Comparison of ENCODE assay signal across 11 cellular contexts in genomic region chr1:35559317-35559944, GRCh38. TPM values are rescaled to one million over a fixed set of nuclear protein-coding genes. Genes with fewer than 3 reads are reported as not detected.
A peak's percentile ranks its signal among the peaks of the same experiment; 100 is the strongest.
DNase-seq lines count a peak whose midpoint lies in the region; ATAC-seq and TF ChIP-seq lines count a peak whose summit lies in the region.
"Had no signal": no experiment of that assay in that cellular context is flagged by ENCODE, and none has a peak within 500 bp of the region (broad histone marks: within the 10 kb centered on the region; RNA-seq: fewer than 3 reads in every experiment).

No MANE protein-coding gene starts in this region.

- H3K36me3 ChIP-seq in vagina (no peaks in the 10 kb centered on the region), adrenal gland (replicated peaks in 1 of 2) (peaks cover 0 to 21% of the 10 kb centered on the region in 2 donors)

- H3K4me1 Mint-ChIP-seq in activated naive CD8-positive, alpha-beta T cell treated with anti-CD3 and anti-CD28 coated beads, Interleukin-2, amount 10 ng/mL, durations not matched to agents 7 days and 5 days = peaks cover 33% of the 10 kb centered on the region

- no peak for ATAC-seq in activated naive CD8-positive, alpha-beta T cell treated with anti-CD3 and anti-CD28 coated beads, Interleukin-2, amount 10 ng/mL, durations not matched to agents 7 days and 5 days (ENCODE audit: low read depth)
- ATAC-seq: left ventricle myocardium superior had no signal

- H3K4me3 ChIP-seq in vagina = peak overlapping the region in 1 of 2 donors; percentile 94
- H3K4me3 ChIP-seq in adrenal gland = no peak overlapping the region

- peak overlapping the region; percentile 1 for H3K4me3 Mint-ChIP-seq in activated naive CD8-positive, alpha-beta T cell treated with anti-CD3 and anti-CD28 coated beads, Interleukin-2, amount 10 ng/mL, durations not matched to agents 7 days and 5 days

- intact Hi-C loops in vagina (cut with DNase I) = no loop called here
- intact Hi-C loops in adrenal gland (cut with DNase I) = loop anchor here in 1 of 2 donors (5.0 kb wide), 1 partner anchor 107 kb away; no protein-coding TSS in a partner anchor

- no peaks in the 10 kb centered on the region for H3K27me3 Mint-ChIP-seq in activated naive CD8-positive, alpha-beta T cell treated with anti-CD3 and anti-CD28 coated beads, Interleukin-2, amount 10 ng/mL, durations not matched to agents 7 days and 5 days

- H3K9me3 ChIP-seq in vagina (no peaks in the 10 kb centered on the region), adrenal gland (replicated peaks in 1 of 3) (no peaks in the 10 kb centered on the region)

- WGBS in adrenal gland, 4 donors = 70 to 77% (median 75%) methylated on average over 7 of the region's 7 CpGs

- DNase-seq in stimulated activated naive CD4-positive, alpha-beta T cell (lab: John Stamatoyannopoulos, UW) = peak; percentile 15 to 41 (median 29)
- DNase-seq in stimulated activated naive CD4-positive, alpha-beta T cell treated with Interleukin-2 at 50 U/mL for 16 hours (lab: John Stamatoyannopoulos, UW) = no peak
- DNase-seq in activated naive CD8-positive, alpha-beta T cell treated with anti-CD3 and anti-CD28 coated beads, Interleukin-2, amount 10 ng/mL, durations not matched to agents 7 days and 5 days = no peak
- DNase-seq in left kidney (ENCODE audit: low read depth, low spot score) (peak; percentile 38), vagina (ENCODE audit: extremely low spot score in 2 of 2) (peak in 1 of 2 donors; percentile 86), HuH-7.5 (ENCODE audit: low spot score) (no peak), GDM1 (lab: John Stamatoyannopoulos, UW) (no peak), adrenal gland (no peak)
- DNase-seq: COR-L47, NCI-H1930 had no signal

- H3K27ac ChIP-seq in vagina (peak overlapping the region; percentile 95), adrenal gland (peak overlapping the region in 1 of 5 donors; percentile 16)

- H3K27me3 ChIP-seq in vagina (no peaks in the 10 kb centered on the region), adrenal gland (no peaks in the 10 kb centered on the region)

- H3K36me3 Mint-ChIP-seq in activated naive CD8-positive, alpha-beta T cell treated with anti-CD3 and anti-CD28 coated beads, Interleukin-2, amount 10 ng/mL, durations not matched to agents 7 days and 5 days = peaks cover 5% of the 10 kb centered on the region

- H3K27ac Mint-ChIP-seq in activated naive CD8-positive, alpha-beta T cell treated with anti-CD3 and anti-CD28 coated beads, Interleukin-2, amount 10 ng/mL, durations not matched to agents 7 days and 5 days = peak overlapping the region; percentile 61

- POLR2A ChIA-PET in activated naive CD8-positive, alpha-beta T cell treated with anti-CD3 and anti-CD28 coated beads, Interleukin-2, amount 10 ng/mL, durations not matched to agents 7 days and 5 days (lab: Charles Lee) = no interaction called here

- H3K4me1 ChIP-seq in vagina (peaks cover 62% of the 10 kb centered on the region), adrenal gland (replicated peaks in 1 of 2) (peaks cover 22 to 47% of the 10 kb centered on the region in 2 donors)

- H3K9me3 Mint-ChIP-seq in activated naive CD8-positive, alpha-beta T cell treated with anti-CD3 and anti-CD28 coated beads, Interleukin-2, amount 10 ng/mL, durations not matched to agents 7 days and 5 days = no peaks in the 10 kb centered on the region

- TF ChIP-seq POLR2A in vagina (IDR thresholded peaks at IDR 0.05) = no peak
- TF ChIP-seq POLR2A in adrenal gland (IDR thresholded peaks at IDR 0.05) = no peak

- TF ChIP-seq CTCF in vagina (IDR thresholded peaks at IDR 0.05) (no peak), adrenal gland (IDR thresholded peaks at IDR 0.05) (no peak)

RNA-seq across cellular contexts. Expression of gene NCDN, which starts 1.8 kb away (rescaled TPM):
- 10 to 100 TPM; 21.5 to 23.2 TPM for total RNA-seq in activated naive CD8-positive, alpha-beta T cell treated with anti-CD3 and anti-CD28 coated beads, Interleukin-2, amount 10 ng/mL, durations not matched to agents 7 days and 5 days
- 24.8 TPM for total RNA-seq in vagina
- 10 to 100 TPM; 38.0 to 49.3 (median 44.5) TPM for total RNA-seq in adrenal gland
- polyA plus RNA-seq in adrenal gland = 10 to 100 TPM; 12.0 to 28.7 (median 18.3) TPM

RNA-seq across cellular contexts. Expression of gene KIAA0319L, which starts 2.2 kb away (rescaled TPM):
- 10 to 100 TPM; 49.8 to 51.8 TPM for total RNA-seq in activated naive CD8-positive, alpha-beta T cell treated with anti-CD3 and anti-CD28 coated beads, Interleukin-2, amount 10 ng/mL, durations not matched to agents 7 days and 5 days
- total RNA-seq in vagina = 50.6 TPM
- total RNA-seq in adrenal gland = 100 to 1,000 TPM in 3 of 8 donors, 10 to 100 TPM in 5; 53.8 to 278 (median 91.0) TPM
- polyA plus RNA-seq in adrenal gland = 10 to 100 TPM; 26.5 to 60.1 (median 29.2) TPM

RNA-seq across cellular contexts. Expression of gene TFAP2E, which starts 13.7 kb away (rescaled TPM):
- total RNA-seq in activated naive CD8-positive, alpha-beta T cell treated with anti-CD3 and anti-CD28 coated beads, Interleukin-2, amount 10 ng/mL, durations not matched to agents 7 days and 5 days = 1 to 10 TPM; 1.2 to 1.8 TPM
- total RNA-seq in vagina (6.4 TPM), adrenal gland (under 1 TPM in 6 of 8 donors, not detected in 2; 0.21 to 0.69 (median 0.46) TPM)
- polyA plus RNA-seq in adrenal gland = 1 to 10 TPM in 2 of 3 donors, not detected in 1; 1.6 to 2.1 TPM

Comparison
In these comparisons a context has a peak if more than half of its experiments do, and no peak if none do; other contexts are left out.
1. DNase-seq: peak in stimulated activated naive CD4-positive, alpha-beta T cell (6 of 6) and left kidney (single experiment); none in stimulated activated naive CD4-positive, alpha-beta T cell treated with Interleukin-2 at 50 U/mL for 16 hours (single experiment), activated naive CD8-positive, alpha-beta T cell treated with anti-CD3 and anti-CD28 coated beads, Interleukin-2, amount 10 ng/mL, durations not matched to agents 7 days and 5 days (single experiment), HuH-7.5 (single experiment), GDM1 (single experiment) and adrenal gland (0 of 7).